Comparison of ENCODE assay signal across 20 cellular contexts in the genomic region with DNA sequence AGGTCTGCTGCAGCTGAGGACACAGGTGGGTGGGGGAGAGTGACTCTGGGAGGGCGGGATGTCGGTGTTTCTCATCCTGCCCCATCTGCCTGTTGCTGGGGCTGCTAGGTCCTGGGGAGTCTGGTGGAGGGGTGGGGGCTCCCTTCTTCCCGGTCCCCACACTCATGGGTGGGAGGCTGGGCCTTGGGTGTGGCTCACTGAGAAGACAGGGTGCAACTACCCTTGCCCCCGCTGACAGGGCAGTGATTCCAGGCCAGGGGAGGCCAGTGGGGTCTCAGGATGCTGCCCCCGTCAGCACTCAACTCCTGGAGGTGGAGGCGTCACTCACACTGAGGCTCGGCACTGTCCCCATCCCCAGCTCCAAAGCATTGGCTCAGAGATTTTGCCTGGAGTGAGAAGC.
"Had no signal": no experiment of that assay in that cellular context is flagged by ENCODE, and none has a peak within 500 bp of the region (broad histone marks: within the 10 kb centered on the region; RNA-seq: fewer than 3 reads in every experiment).

No MANE protein-coding gene starts in this region.

- DNase-seq: activated CD4-positive, alpha-beta memory T cell treated with anti-CD3 and anti-CD28 coated beads, Interleukin-2, amount 10 ng/mL, durations not matched to agents 7 days and 5 days; activated CD4-positive, alpha-beta T cell treated with anti-CD3 and anti-CD28 coated beads, Interleukin-2, amount 10 ng/mL, durations not matched to agents 24 days and 14 days; activated gamma-delta T cell; activated naive CD8-positive, alpha-beta T cell treated with anti-CD3 and anti-CD28 coated beads for 36 hours; amygdala; cerebellar nuclear complex; foreskin keratinocyte; immature natural killer cell; left ventricle myocardium inferior; right lobe of liver; stimulated activated CD4-positive, alpha-beta T cell treated with anti-CD3 and anti-CD28 coated beads, Interleukin-15, amount 100 ng/mL, for 24 hours; stomach had no signal

- H3K9me3 ChIP-seq: left ventricle myocardium inferior, pancreas, right lobe of liver, stomach, suprapubic skin, tibial nerve had no signal

- H3K4me1 ChIP-seq: foreskin keratinocyte had no signal

- H3K36me3 Mint-ChIP-seq: activated naive CD8-positive, alpha-beta T cell treated with anti-CD3 and anti-CD28 coated beads for 36 hours; natural killer cell treated with Interleukin-12 subunit alpha and Interleukin-12 subunit beta and Interleukin-15 and Interleukin-18, amount 100 ng/mL, for 72 hours; stimulated activated memory B cell treated with anti-CD40 and anti-IgM and Interleukin-4, amounts not matched to agents 10 μg/mL and 1 μg/mL and 100 μg/mL, for 72 hours had no signal

- H3K27ac Mint-ChIP-seq: activated CD4-positive, alpha-beta memory T cell treated with anti-CD3 and anti-CD28 coated beads, Interleukin-2, amount 10 ng/mL, durations not matched to agents 7 days and 5 days; activated CD4-positive, alpha-beta T cell treated with anti-CD3 and anti-CD28 coated beads, Interleukin-2, amount 10 ng/mL, durations not matched to agents 24 days and 14 days; activated naive CD8-positive, alpha-beta T cell treated with anti-CD3 and anti-CD28 coated beads for 36 hours; activated T-helper 1 cell treated with anti-CD3 and anti-CD28 coated beads, Interleukin-12 subunit alpha, Interleukin-12 subunit beta, Interleukin-2, Interleukin-4 antibody, amounts not matched to agents 30 ng/mL and 10 ng/mL and 1 ng/mL, durations not matched to agents 14 hours and 24 hours and 36 hours; immature natural killer cell; natural killer cell treated with Interleukin-12 subunit alpha and Interleukin-12 subunit beta and Interleukin-15 and Interleukin-18, amount 100 ng/mL, for 72 hours; T-helper 1 cell treated with Interleukin-12 subunit alpha and Interleukin-12 subunit beta and Interleukin-4 antibody, amounts not matched to agents 30 μg/mL and 1 μg/mL, for 36 hours had no signal

- H3K9me3 Mint-ChIP-seq: activated CD4-positive, alpha-beta memory T cell treated with anti-CD3 and anti-CD28 coated beads, Interleukin-2, amount 10 ng/mL, durations not matched to agents 7 days and 5 days; activated CD4-positive, alpha-beta T cell treated with anti-CD3 and anti-CD28 coated beads, Interleukin-2, amount 10 ng/mL, durations not matched to agents 24 days and 14 days; activated naive CD8-positive, alpha-beta T cell treated with anti-CD3 and anti-CD28 coated beads for 36 hours; activated T-helper 1 cell treated with anti-CD3 and anti-CD28 coated beads, Interleukin-12 subunit alpha, Interleukin-12 subunit beta, Interleukin-2, Interleukin-4 antibody, amounts not matched to agents 30 ng/mL and 10 ng/mL and 1 ng/mL, durations not matched to agents 14 hours and 24 hours and 36 hours; natural killer cell treated with Interleukin-12 subunit alpha and Interleukin-12 subunit beta and Interleukin-15 and Interleukin-18, amount 100 ng/mL, for 72 hours; stimulated activated memory B cell treated with anti-CD40 and anti-IgM and Interleukin-4, amounts not matched to agents 10 μg/mL and 1 μg/mL and 100 μg/mL, for 72 hours; T-helper 1 cell treated with Interleukin-12 subunit alpha and Interleukin-12 subunit beta and Interleukin-4 antibody, amounts not matched to agents 30 μg/mL and 1 μg/mL, for 36 hours had no signal

- H3K36me3 ChIP-seq: left ventricle myocardium inferior, pancreas, right lobe of liver, stomach, suprapubic skin, tibial nerve had no signal

- ATAC-seq: foreskin keratinocyte; right lobe of liver; stimulated activated memory B cell treated with anti-CD40 and anti-IgM and Interleukin-4, amounts not matched to agents 10 μg/mL and 1 μg/mL and 100 μg/mL, for 72 hours had no signal

- H3K4me3 Mint-ChIP-seq: activated CD4-positive, alpha-beta memory T cell treated with anti-CD3 and anti-CD28 coated beads, Interleukin-2, amount 10 ng/mL, durations not matched to agents 7 days and 5 days; activated CD4-positive, alpha-beta T cell treated with anti-CD3 and anti-CD28 coated beads, Interleukin-2, amount 10 ng/mL, durations not matched to agents 24 days and 14 days; activated naive CD8-positive, alpha-beta T cell treated with anti-CD3 and anti-CD28 coated beads for 36 hours; activated T-helper 1 cell treated with anti-CD3 and anti-CD28 coated beads, Interleukin-12 subunit alpha, Interleukin-12 subunit beta, Interleukin-2, Interleukin-4 antibody, amounts not matched to agents 30 ng/mL and 10 ng/mL and 1 ng/mL, durations not matched to agents 14 hours and 24 hours and 36 hours; immature natural killer cell; natural killer cell treated with Interleukin-12 subunit alpha and Interleukin-12 subunit beta and Interleukin-15 and Interleukin-18, amount 100 ng/mL, for 72 hours; stimulated activated memory B cell treated with anti-CD40 and anti-IgM and Interleukin-4, amounts not matched to agents 10 μg/mL and 1 μg/mL and 100 μg/mL, for 72 hours; T-helper 1 cell treated with Interleukin-12 subunit alpha and Interleukin-12 subunit beta and Interleukin-4 antibody, amounts not matched to agents 30 μg/mL and 1 μg/mL, for 36 hours had no signal

- H3K27me3 ChIP-seq: tibial nerve had no signal

- H3K4me3 ChIP-seq: left ventricle myocardium inferior, pancreas, right lobe of liver, smooth muscle cell, stomach, suprapubic skin, tibial nerve had no signal

- H3K27ac ChIP-seq: foreskin keratinocyte, left ventricle myocardium inferior, pancreas, right lobe of liver, stomach, suprapubic skin, tibial nerve had no signal

- H3K27me3 Mint-ChIP-seq: stimulated activated memory B cell treated with anti-CD40 and anti-IgM and Interleukin-4, amounts not matched to agents 10 μg/mL and 1 μg/mL and 100 μg/mL, for 72 hours had no signal
